ENCODE assay signal across 18 cellular contexts in genomic region chr3:177833392-177833791, GRCh38.
DNase-seq lines count a peak whose midpoint lies in the region; ATAC-seq and TF ChIP-seq lines count a peak whose summit lies in the region.
"Had no signal": no experiment of that assay in that cellular context is flagged by ENCODE, and none has a peak within 500 bp of the region (broad histone marks: within the 10 kb centered on the region; RNA-seq: fewer than 3 reads in every experiment).

No MANE protein-coding gene starts in this region.

- no peaks in the 10 kb centered on the region for H3K36me3 Mint-ChIP-seq in activated CD4-positive, alpha-beta T cell treated with anti-CD3 and anti-CD28 coated beads for 36 hours (ENCODE audit: low read depth)
- H3K36me3 Mint-ChIP-seq: natural killer cell had no signal

- H3K4me1 Mint-ChIP-seq in activated CD4-positive, alpha-beta T cell treated with anti-CD3 and anti-CD28 coated beads for 36 hours: peaks cover 15% of the 10 kb centered on the region
- H3K4me1 Mint-ChIP-seq: natural killer cell had no signal

- CTCF ChIA-PET in activated CD4-positive, alpha-beta T cell treated with anti-CD3 and anti-CD28 coated beads for 36 hours (lab: Charles Lee): interaction anchor here (0.6 kb wide), 1 partner anchor 228 kb away, joined by 3 read pairs; no protein-coding TSS in a partner anchor

- H3K36me3 ChIP-seq in esophagus muscularis mucosa: no peaks in the 10 kb centered on the region
- H3K36me3 ChIP-seq: esophagus squamous epithelium, tibial artery had no signal

- peaks cover 31 to 91% (median 87%) of the 10 kb centered on the region in 4 donors for H3K4me1 ChIP-seq in esophagus muscularis mucosa

- POLR2A ChIA-PET in activated CD4-positive, alpha-beta T cell treated with anti-CD3 and anti-CD28 coated beads for 36 hours (lab: Charles Lee): interaction anchor here (0.6 kb wide), 1 partner anchor 610 kb away, joined by 3 read pairs; no protein-coding TSS in a partner anchor

- TF ChIP-seq POLR2A in esophagus muscularis mucosa (IDR thresholded peaks at IDR 0.05; ENCODE audit: low read depth): no peak

- DNase-seq in HT-29 (ENCODE audit: low spot score): peak; percentile 42
- peak; percentile 80 for DNase-seq in NCI-H2029 (lab: John Stamatoyannopoulos, UW)
- DNase-seq in NCI-H82 treated with DMSO at 0.1 percent for 48 hours (lab: John Stamatoyannopoulos, UW; ENCODE audit: unreplicated experiment): peak; percentile 46
- no peak for DNase-seq in esophagus muscularis mucosa (ENCODE audit: extremely low spot score)
- DNase-seq in iPS-NIHi7 (ENCODE audit: extremely low spot score): no peak
- no peak for DNase-seq in AG08396 (ENCODE audit: low spot score)
- DNase-seq in activated CD4-positive, alpha-beta T cell treated with anti-CD3 and anti-CD28 coated beads for 36 hours: no peak
- DNase-seq: activated CD4-positive, alpha-beta T cell treated with anti-CD3 and anti-CD28 coated beads, Interleukin-2, amount 50 U/mL, for 4 hours; amniotic stem cell; esophagus squamous epithelium; KBM-7; left cardiac atrium; natural killer cell; retina; stimulated activated CD4-positive, alpha-beta T cell treated with anti-CD3 and anti-CD28 coated beads, Interleukin-1b, Interleukin-23, amount 100 ng/mL, for 48 hours; tibial artery had no signal

- H3K9me3 Mint-ChIP-seq in activated CD4-positive, alpha-beta T cell treated with anti-CD3 and anti-CD28 coated beads for 36 hours (ENCODE audit: low read depth): no peaks in the 10 kb centered on the region
- H3K9me3 Mint-ChIP-seq: natural killer cell had no signal

- H3K27me3 ChIP-seq in esophagus muscularis mucosa: no peaks in the 10 kb centered on the region
- H3K27me3 ChIP-seq: esophagus squamous epithelium, tibial artery had no signal

- H3K27ac ChIP-seq in esophagus muscularis mucosa (replicated peaks in 1 of 4): peak overlapping the region; percentile 40 to 71 (median 60)
- H3K27ac ChIP-seq: RWPE1, tibial artery had no signal

- intact Hi-C loops in esophagus muscularis mucosa (cut with DNase I): loop anchor here (10.0 kb wide), 1 partner anchor 469 kb away; no protein-coding TSS in a partner anchor
- intact Hi-C loops in activated CD4-positive, alpha-beta T cell treated with anti-CD3 and anti-CD28 coated beads for 36 hours (cut with DNase I, micrococcal nuclease): no loop called here

- no peak for ATAC-seq in GM21717 (IDR thresholded peaks at IDR 0.05; ENCODE audit: unreplicated experiment)
- ATAC-seq in activated CD4-positive, alpha-beta T cell treated with anti-CD3 and anti-CD28 coated beads for 36 hours: no peak
- ATAC-seq: natural killer cell had no signal

- H3K27me3 Mint-ChIP-seq in activated CD4-positive, alpha-beta T cell treated with anti-CD3 and anti-CD28 coated beads for 36 hours: no peaks in the 10 kb centered on the region

- H3K9me3 ChIP-seq in esophagus muscularis mucosa: no peaks in the 10 kb centered on the region
- H3K9me3 ChIP-seq: esophagus squamous epithelium, tibial artery had no signal

- H3K4me3 Mint-ChIP-seq in activated CD4-positive, alpha-beta T cell treated with anti-CD3 and anti-CD28 coated beads for 36 hours: no peak overlapping the region
- H3K4me3 Mint-ChIP-seq: natural killer cell had no signal

- H3K27ac Mint-ChIP-seq in activated CD4-positive, alpha-beta T cell treated with anti-CD3 and anti-CD28 coated beads for 36 hours: no peak overlapping the region
- H3K27ac Mint-ChIP-seq: natural killer cell had no signal

- no peak overlapping the region for H3K4me3 ChIP-seq in esophagus muscularis mucosa
- H3K4me3 ChIP-seq: esophagus squamous epithelium, tibial artery had no signal

- WGBS in esophagus muscularis mucosa: 17% methylated on average over 2 of the region's 2 CpGs

- TF ChIP-seq CTCF in esophagus muscularis mucosa (IDR thresholded peaks at IDR 0.05): no peak

- no peak for TF ChIP-seq EP300 in esophagus muscularis mucosa (IDR thresholded peaks at IDR 0.05)

Comparison
In these comparisons a context has a peak if more than half of its experiments do, and no peak if none do; other contexts are left out.
1. DNase-seq: peak in HT-29 (single experiment), NCI-H2029 (single experiment) and NCI-H82 treated with DMSO at 0.1 percent for 48 hours (single experiment); none in esophagus muscularis mucosa (single experiment), iPS-NIHi7 (single experiment), AG08396 (single experiment) and activated CD4-positive, alpha-beta T cell treated with anti-CD3 and anti-CD28 coated beads for 36 hours (single experiment).